1 cellular context compared by ENCODE assay signal in the genomic region with DNA sequence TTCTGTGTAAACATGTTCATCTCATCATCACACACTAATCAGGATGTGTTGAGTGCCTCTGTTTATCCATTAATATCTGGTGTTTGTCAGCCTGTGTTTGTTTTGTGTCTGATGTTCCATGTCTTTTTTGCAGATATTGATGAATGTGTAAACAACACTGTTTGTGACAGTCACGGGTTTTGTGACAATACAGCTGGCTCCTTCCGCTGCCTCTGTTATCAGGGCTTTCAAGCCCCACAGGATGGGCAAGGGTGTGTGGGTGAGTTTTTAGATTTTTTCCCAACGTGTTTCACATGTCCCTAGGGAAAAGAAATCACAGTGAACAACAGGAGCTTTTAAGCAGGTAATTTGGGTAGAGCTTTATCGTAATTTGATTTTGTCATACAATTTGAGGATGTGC.
TF ChIP-seq lines count a peak whose summit lies in the region.

No MANE protein-coding gene starts in this region.

TF ChIP-seq in IMR-90, 13 proteins besides CTCF, POLR2A, EP300 and RAD21 (continued from another document):
- TF ChIP-seq RFX5 (IDR thresholded peaks at IDR 0.05; ENCODE audit: low read depth, low read length): no peak
- TF ChIP-seq MAZ (IDR thresholded peaks at IDR 0.05; ENCODE audit: borderline replicate concordance, low read depth, low read length): no peak
